ENCODE assay signal across 24 cellular contexts in the genomic region with DNA sequence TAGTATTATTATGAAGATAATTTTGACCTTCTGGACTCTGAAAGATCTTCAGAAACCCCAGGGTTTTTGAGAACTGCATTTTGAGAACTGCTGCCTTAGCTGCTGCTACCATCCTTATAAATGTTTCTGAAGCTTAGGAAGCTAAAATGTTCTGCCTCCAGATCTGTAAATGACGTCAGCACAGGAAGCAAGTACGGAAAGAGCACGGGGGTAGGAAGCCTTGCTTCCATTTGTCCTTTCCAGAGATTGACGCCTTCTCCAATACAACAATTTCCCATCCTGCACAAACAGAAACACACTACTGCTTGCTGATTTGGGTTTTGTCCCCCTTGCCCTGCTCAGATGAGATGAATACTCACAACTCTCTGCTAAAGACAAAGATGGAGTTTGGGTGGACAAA.
"Had no signal": no experiment of that assay in that cellular context is flagged by ENCODE, and none has a peak within 500 bp of the region (broad histone marks: within the 10 kb centered on the region; RNA-seq: fewer than 3 reads in every experiment).

No MANE protein-coding gene starts in this region.

- FAIRE-seq: kidney had no signal

- H3K4me3 Mint-ChIP-seq: dendritic cell treated with granulocyte-macrophage colony-stimulating factor and Interleukin-4, amounts not matched to agents 40 ng/mL and 50 ng/mL, for 4 days; naive B cell; nephron had no signal

- ATAC-seq: left cardiac atrium, lower lobe of right lung, psoas muscle, right lobe of liver had no signal

- H2AFZ ChIP-seq: hepatocyte, parathyroid adenoma had no signal

- H3K4me3 ChIP-seq: hepatocyte, left ventricle myocardium inferior, lower lobe of right lung, psoas muscle, right lobe of liver, spleen, stomach, thoracic aorta, transverse colon had no signal

- H3K27ac Mint-ChIP-seq: dendritic cell treated with granulocyte-macrophage colony-stimulating factor and Interleukin-4, amounts not matched to agents 40 ng/mL and 50 ng/mL, for 4 days; nephron had no signal

- H3K27me3 Mint-ChIP-seq: dendritic cell treated with granulocyte-macrophage colony-stimulating factor and Interleukin-4, amounts not matched to agents 40 ng/mL and 50 ng/mL, for 4 days; naive B cell had no signal

- H3K9me3 Mint-ChIP-seq: dendritic cell treated with granulocyte-macrophage colony-stimulating factor and Interleukin-4, amounts not matched to agents 40 ng/mL and 50 ng/mL, for 4 days; naive B cell; nephron had no signal

- H3K9ac ChIP-seq: parathyroid adenoma had no signal

- H3K4me1 Mint-ChIP-seq: nephron had no signal

- H3K27ac ChIP-seq: hepatocyte, left ventricle myocardium inferior, lower lobe of right lung, parathyroid adenoma, psoas muscle, right lobe of liver, spleen, stomach, thoracic aorta, transverse colon had no signal

- H3K4me1 ChIP-seq: lower lobe of right lung, parathyroid adenoma, psoas muscle, right lobe of liver, spleen, stomach, transverse colon had no signal

- H3K4me2 ChIP-seq: hepatocyte had no signal

- H3K27me3 ChIP-seq: hepatocyte, right lobe of liver, spleen, stomach, transverse colon had no signal

- DNase-seq: foreskin melanocyte; head of caudate nucleus; kidney; left cardiac atrium; left ventricle myocardium inferior; lower lobe of right lung; mesenchymal stem cell; naive B cell; psoas muscle; retina; right lobe of liver; spleen; stimulated activated CD4-positive, alpha-beta T cell treated with anti-CD3 and anti-CD28 coated beads, Interleukin-15, amount 100 ng/mL, for 24 hours; stimulated activated CD4-positive, alpha-beta T cell treated with anti-CD3 and anti-CD28 coated beads, Interleukin-1b, Interleukin-23, amount 100 ng/mL, for 48 hours; stimulated activated CD4-positive, alpha-beta T cell treated with anti-CD3 and anti-CD28 coated beads, Interleukin-4, amount 100 ng/mL, for 24 hours; stimulated activated naive CD4-positive, alpha-beta T cell; stomach; substantia nigra; transverse colon had no signal

- H3K9me3 ChIP-seq: left ventricle myocardium inferior, lower lobe of right lung, psoas muscle, right lobe of liver, spleen, stomach, thoracic aorta, transverse colon had no signal
